Comparison of ENCODE assay signal across 15 cellular contexts in genomic region chr7:15461576-15461975, GRCh38.
DNase-seq lines count a peak whose midpoint lies in the region; ATAC-seq, FAIRE-seq and TF ChIP-seq lines count a peak whose summit lies in the region.
"Had no signal": no experiment of that assay in that cellular context is flagged by ENCODE, and none has a peak within 500 bp of the region (broad histone marks: within the 10 kb centered on the region; RNA-seq: fewer than 3 reads in every experiment).

No MANE protein-coding gene starts in this region.

- intact Hi-C loops in A673 (cut with micrococcal nuclease; ENCODE audit: unreplicated experiment) (no loop called here), gastrocnemius medialis (cut with DNase I; ENCODE audit: low total_unique reads) (no loop called here), testis (cut with DNase I; ENCODE audit: low total_unique reads) (no loop called here)

- DNase-seq in A673 (ENCODE audit: low spot score), result peak; percentile 57
- DNase-seq in H54 (ENCODE audit: insufficient read length, low spot score), result peak; percentile 12
- DNase-seq in astrocyte of the spinal cord (ENCODE audit: low read depth, low spot score), result peak; percentile 94
- DNase-seq in kidney epithelial cell (ENCODE audit: low read depth), result peak; percentile 18
- no peak for DNase-seq in medulla oblongata (ENCODE audit: extremely low spot score)
- no peak for DNase-seq in gastrocnemius medialis
- no peak for DNase-seq in testis
- DNase-seq: activated T-cell treated with anti-CD3 and anti-CD28 coated beads, Interleukin-2, amount 50 U/mL, for 48 hours; CD4-positive, alpha-beta memory T cell; cerebellar nuclear complex; Kasumi-1; NCI-H510A; SHP77 treated with DMSO at 0.1 percent for 48 hours had no signal

- H3K4me1 ChIP-seq in A673 (ENCODE audit: insufficient read depth, low read length, poor library complexity, severe bottlenecking) (peaks cover 11% of the 10 kb centered on the region), gastrocnemius medialis (peaks cover 0 to 24% of the 10 kb centered on the region in 2 donors), testis (no peaks in the 10 kb centered on the region)
- H3K4me1 ChIP-seq: HAP-1 had no signal

- H3K36me3 ChIP-seq in A673 (ENCODE audit: insufficient read depth, low read length, poor library complexity, severe bottlenecking), result no peaks in the 10 kb centered on the region
- no peaks in the 10 kb centered on the region for H3K36me3 ChIP-seq in kidney epithelial cell (ENCODE audit: control insufficient read depth, insufficient read depth, low read length)
- no peaks in the 10 kb centered on the region for H3K36me3 ChIP-seq in gastrocnemius medialis
- H3K36me3 ChIP-seq in testis (ENCODE audit: low read depth, missing control alignments), result no peaks in the 10 kb centered on the region
- H3K36me3 ChIP-seq: HAP-1 had no signal

- no TSS peak for BruUV-seq in A673 (replicated peaks; lab: Mats Ljungman, UMichigan)

- CTCF ChIA-PET in A673 (lab: Charles Lee), result no interaction called here

- H3K9me3 ChIP-seq in A673 (ENCODE audit: low read depth, low read length, poor library complexity, severe bottlenecking) (no peaks in the 10 kb centered on the region), gastrocnemius medialis (no peaks in the 10 kb centered on the region), testis (no peaks in the 10 kb centered on the region)
- H3K9me3 ChIP-seq: HAP-1 had no signal

- H3K4me3 ChIP-seq in A673 (ENCODE audit: low read depth, low read length, poor library complexity, severe bottlenecking) (no peak overlapping the region), astrocyte of the spinal cord (ENCODE audit: low read depth, low read length) (no peak overlapping the region), kidney epithelial cell (ENCODE audit: low read depth, low read length) (no peak overlapping the region), gastrocnemius medialis (no peak overlapping the region), testis (no peak overlapping the region)
- H3K4me3 ChIP-seq: HAP-1 had no signal

- TF ChIP-seq POLR2A in H54 (IDR thresholded peaks at IDR 0.05; ENCODE audit: low read depth, low read length) (no peak), gastrocnemius medialis (IDR thresholded peaks at IDR 0.05) (no peak), testis (IDR thresholded peaks at IDR 0.05) (no peak)

- H3K27me3 ChIP-seq in A673 (replicated peaks; ENCODE audit: insufficient read depth, low read depth, low read length, poor library complexity) (no peaks in the 10 kb centered on the region), kidney epithelial cell (ENCODE audit: control insufficient read depth, insufficient read depth, low read length) (no peaks in the 10 kb centered on the region), gastrocnemius medialis (no peaks in the 10 kb centered on the region), testis (no peaks in the 10 kb centered on the region)

- POLR2A ChIA-PET in A673 (lab: Charles Lee; ENCODE audit: low non-redundant PET), result no interaction called here

- H3K27ac ChIP-seq in A673 (ENCODE audit: low read depth, low read length, poor library complexity, severe bottlenecking), result no peak overlapping the region
- peak overlapping the region in 1 of 4 donors; percentile 37 for H3K27ac ChIP-seq in gastrocnemius medialis
- no peak overlapping the region for H3K27ac ChIP-seq in testis

- FAIRE-seq in H54 (lab: Jason Lieb, UNC), result peak; percentile 97

- ATAC-seq in gastrocnemius medialis, result no peak
- ATAC-seq in HG03280 (IDR thresholded peaks at IDR 0.05; ENCODE audit: unreplicated experiment), result no peak

- TF ChIP-seq CTCF in A673 (conservative IDR thresholded peaks at IDR 0.05; ENCODE audit: low read depth, low read length) (no peak), astrocyte of the spinal cord (IDR thresholded peaks at IDR 0.05; ENCODE audit: low read depth, low read length) (no peak), kidney epithelial cell (IDR thresholded peaks at IDR 0.05; ENCODE audit: insufficient read depth, low read length, poor library complexity, severe bottlenecking) (no peak), gastrocnemius medialis (IDR thresholded peaks at IDR 0.05 in 4 of 5, conservative IDR thresholded peaks at IDR 0.05 in 1 of 5) (no peak), testis (IDR thresholded peaks at IDR 0.05) (no peak)

- 59 to 67% methylated on average over 3 of the region's 3 CpGs for WGBS in testis, 2 donors

- in situ Hi-C loops in astrocyte of the spinal cord (cut with HindIII; ENCODE audit: low sequenced_read_pairs) (no loop called here), gastrocnemius medialis (cut with MboI; ENCODE audit: low sequenced_read_pairs in 4 of 4) (no loop called here)

Comparison
In these comparisons a context has a peak if more than half of its experiments do, and no peak if none do; other contexts are left out.
1. DNase-seq: peak in A673 (single experiment), H54 (single experiment), astrocyte of the spinal cord (single experiment) and kidney epithelial cell (single experiment); none in medulla oblongata (single experiment), gastrocnemius medialis (0 of 2) and testis (single experiment).